Comparison of ENCODE assay signal across 1 cellular context in the genomic region with DNA sequence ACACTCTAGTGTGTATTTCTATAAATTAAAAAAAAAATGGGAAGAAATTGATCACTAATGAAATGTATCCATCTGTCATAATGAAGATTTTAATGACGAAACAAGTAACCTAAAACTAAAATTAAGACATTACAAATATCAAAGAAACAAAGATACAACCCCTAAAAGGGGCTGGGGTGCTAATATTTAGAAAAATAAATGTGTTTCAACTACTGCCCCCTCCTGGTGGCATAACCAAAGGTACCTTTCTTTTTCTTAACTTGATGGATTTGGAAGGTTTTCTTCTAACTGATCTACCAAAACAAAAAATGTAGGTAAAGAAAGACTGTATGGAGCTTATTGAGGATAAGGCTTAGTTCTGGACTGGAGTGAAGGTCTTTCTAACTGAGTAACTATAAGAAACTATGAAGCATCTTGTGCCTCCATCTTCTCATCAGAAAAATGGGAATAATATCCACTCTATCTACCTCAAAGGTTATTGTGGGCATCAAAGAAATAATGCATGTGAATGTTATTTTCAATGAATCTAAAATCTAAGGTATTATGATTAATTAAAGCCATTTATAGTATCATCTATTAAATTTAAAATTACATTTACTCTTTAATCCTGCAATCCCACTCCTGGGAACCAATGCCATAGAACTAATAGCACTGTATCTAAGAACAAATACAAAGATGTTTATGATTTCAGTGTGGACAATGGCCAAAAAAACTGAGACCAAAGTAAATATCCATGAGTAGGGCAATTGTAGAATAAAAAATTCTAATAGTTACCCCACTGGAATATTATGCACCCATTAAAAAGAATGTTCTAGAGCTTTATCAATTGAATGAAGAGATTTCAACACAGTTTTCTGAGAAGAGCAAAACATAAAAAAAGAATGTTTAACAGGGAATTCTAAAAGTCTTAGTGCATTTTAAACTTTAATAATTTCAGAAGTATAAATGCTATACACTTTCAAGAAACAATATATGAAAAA.
TF ChIP-seq lines count a peak whose summit lies in the region.

No MANE protein-coding gene starts in this region.

TF ChIP-seq in HepG2, 621 proteins besides CTCF, POLR2A, EP300 and RAD21:
- TF ChIP-seq ZNF629 (CRISPR knock-in tag; conservative IDR thresholded peaks at IDR 0.05) (0 out of 2 replicates have a peak, but pooled peaks have one; percentile 16), STAG1 (CRISPR knock-in tag; IDR thresholded peaks at IDR 0.05) (peak; percentile 11; the same call in 1 of the 2 replicates)
- TF ChIP-seq, protein P1, sequence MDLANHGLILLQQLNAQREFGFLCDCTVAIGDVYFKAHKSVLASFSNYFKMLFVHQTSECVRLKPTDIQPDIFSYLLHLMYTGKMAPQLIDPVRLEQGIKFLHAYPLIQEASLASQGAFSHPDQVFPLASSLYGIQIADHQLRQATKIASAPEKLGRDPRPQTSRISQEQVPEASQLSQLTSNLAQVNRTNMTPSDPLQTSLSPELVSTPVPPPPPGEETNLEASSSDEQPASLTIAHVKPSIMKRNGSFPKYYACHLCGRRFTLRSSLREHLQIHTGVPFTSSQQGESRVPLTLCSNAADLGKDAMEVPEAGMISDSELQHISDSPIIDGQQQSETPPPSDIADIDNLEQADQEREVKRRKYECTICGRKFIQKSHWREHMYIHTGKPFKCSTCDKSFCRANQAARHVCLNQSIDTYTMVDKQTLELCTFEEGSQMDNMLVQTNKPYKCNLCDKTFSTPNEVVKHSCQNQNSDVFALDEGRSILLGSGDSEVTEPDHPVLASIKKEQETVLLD (CRISPR knock-in tag; IDR thresholded peaks at IDR 0.05; ENCODE audit: low read depth) = no peak
